In the genomic region with DNA sequence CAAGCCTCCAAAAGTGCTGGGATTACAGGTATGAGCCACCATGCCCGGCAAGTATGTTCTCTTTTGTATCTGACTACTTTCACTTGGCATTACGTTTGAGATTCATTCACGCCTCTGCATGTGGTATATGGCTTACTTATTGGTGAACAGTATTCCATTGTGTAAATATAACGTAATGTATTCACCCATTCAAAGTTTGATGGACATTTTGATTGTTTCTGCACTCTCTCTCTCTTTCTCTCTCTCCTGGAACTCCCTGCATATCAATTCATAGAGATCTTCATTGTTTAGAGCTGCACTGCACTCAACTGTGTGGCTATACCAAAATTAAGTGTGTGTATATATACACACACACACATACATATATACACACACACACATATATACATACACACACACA, we compare ENCODE assay signal across 23 cellular contexts. TPM values are rescaled to one million over a fixed set of nuclear protein-coding genes. Genes with fewer than 3 reads are reported as not detected.
DNase-seq lines count a peak whose midpoint lies in the region; ATAC-seq, FAIRE-seq and TF ChIP-seq lines count a peak whose summit lies in the region.
"Had no signal": no experiment of that assay in that cellular context is flagged by ENCODE, and none has a peak within 500 bp of the region (broad histone marks: within the 10 kb centered on the region; RNA-seq: fewer than 3 reads in every experiment).

No MANE protein-coding gene starts in this region.

- H3K27me3 Mint-ChIP-seq in Caco-2 (ENCODE audit: insufficient read depth, unreplicated experiment) = no peaks in the 10 kb centered on the region
- H3K27me3 Mint-ChIP-seq: B cell; CD4-positive, CD25-positive, alpha-beta regulatory T cell had no signal

- in situ Hi-C loops in GM12878 (cut with MboI) = no loop called here

- no peak overlapping the region for H3K4me3 Mint-ChIP-seq in Caco-2 (ENCODE audit: unreplicated experiment)
- H3K4me3 Mint-ChIP-seq: B cell; CD4-positive, CD25-positive, alpha-beta regulatory T cell; CD8-positive, alpha-beta T cell; GM23338; H9 had no signal

- no peak for ATAC-seq in GM12878
- no peak for ATAC-seq in HG03175 (IDR thresholded peaks at IDR 0.05; ENCODE audit: unreplicated experiment)
- no peak for ATAC-seq in GM21576 (IDR thresholded peaks at IDR 0.05; ENCODE audit: unreplicated experiment)
- ATAC-seq: CD8-positive, alpha-beta T cell; GM23338; HCT116 had no signal

- H3K4me3 ChIP-seq in Caco-2 (ENCODE audit: low read depth, low read length) (no peak overlapping the region), GM12878 (no peak overlapping the region), neural cell (ENCODE audit: low read length) (no peak overlapping the region)
- H3K4me3 ChIP-seq: BLaER1, GM23338 had no signal

- H3K79me2 ChIP-seq in GM12878 (ENCODE audit: control insufficient read depth, insufficient read depth, low read length) (no peaks in the 10 kb centered on the region), neural cell (replicated peaks; ENCODE audit: insufficient read depth, low read length) (no peaks in the 10 kb centered on the region)

- H3K36me3 ChIP-seq in Caco-2 (ENCODE audit: control insufficient read depth, insufficient read depth, low read length) = no peaks in the 10 kb centered on the region
- H3K36me3 ChIP-seq in GM12878 (ENCODE audit: control insufficient read depth in 2 of 2, insufficient read depth in 2 of 2, low read length in 1 of 2) = peaks cover 3 to 17% of the 10 kb centered on the region in 2 experiments
- H3K36me3 ChIP-seq in neural cell (ENCODE audit: insufficient read depth, low read length) = peaks cover 14% of the 10 kb centered on the region

- no peak overlapping the region for H3K27ac ChIP-seq in GM12878 (ENCODE audit: control insufficient read depth, insufficient read depth)
- H3K27ac ChIP-seq in neural cell (ENCODE audit: low read length) = peak overlapping the region; percentile 42
- H3K27ac ChIP-seq: BLaER1, C4-2B had no signal

- peaks cover 58% of the 10 kb centered on the region for H3K36me3 Mint-ChIP-seq in Caco-2 (ENCODE audit: insufficient read depth, unreplicated experiment)

- H3K4me1 ChIP-seq in Caco-2 (0 out of 2 replicates have a peak, but pooled peaks cover 3% of the 10 kb centered on the region), GM12878 (ENCODE audit: control insufficient read depth, insufficient read depth, low read length) (no peaks in the 10 kb centered on the region)
- H3K4me1 ChIP-seq: BLaER1 had no signal

- TSS peak; percentile 18 for BruUV-seq in Caco-2 (replicated peaks; lab: Mats Ljungman, UMichigan)
- BruUV-seq in GM12878 (replicated peaks; lab: Mats Ljungman, UMichigan) = TSS peak; percentile 25

- no peaks in the 10 kb centered on the region for H3K4me1 Mint-ChIP-seq in Caco-2 (ENCODE audit: low read depth, unreplicated experiment)
- H3K4me1 Mint-ChIP-seq: B cell, GM23338, H9 had no signal

- no peaks in the 10 kb centered on the region for H3F3A ChIP-seq in neural cell (ENCODE audit: insufficient read depth, low read length, poor library complexity, severe bottlenecking)

- H3K4me2 ChIP-seq in GM12878 (ENCODE audit: control insufficient read depth, insufficient read depth) (no peak overlapping the region), neural cell (ENCODE audit: low read length) (no peak overlapping the region)
- H3K4me2 ChIP-seq: BLaER1, GM23338 had no signal

- TF ChIP-seq RAD21 in GM12878 (IDR thresholded peaks at IDR 0.05; ENCODE audit: insufficient read depth, low read depth, low read length) (no peak), neural cell (conservative IDR thresholded peaks at IDR 0.05) (no peak)

- no peak for FAIRE-seq in GM12878 (lab: Jason Lieb, UNC)
- FAIRE-seq: D721Med, GM12891, GM18507, GM19239 had no signal

- DNase-seq in Caco-2 = no peak
- DNase-seq in GM12878 (ENCODE audit: low read depth, low spot score) = no peak
- DNase-seq in superior temporal gyrus (ENCODE audit: extremely low spot score) = peak; percentile 33
- no peak for DNase-seq in NCI-H1417 treated with DMSO at 0.1 percent for 48 hours (lab: John Stamatoyannopoulos, UW)
- DNase-seq: CD4-positive, CD25-positive, alpha-beta regulatory T cell; CD8-positive, alpha-beta T cell; DMS 273 treated with DMSO at 0.1 percent for 48 hours; DMS79; EL; GDM1; H9 had no signal

- no peak overlapping the region for H3K9ac ChIP-seq in GM12878 (ENCODE audit: control insufficient read depth, insufficient read depth, low read length)
- H3K9ac ChIP-seq in neural cell (ENCODE audit: low read length) = no peak overlapping the region
- H3K9ac ChIP-seq: BLaER1 had no signal

- H4K20me1 ChIP-seq in GM12878 (ENCODE audit: control insufficient read depth, insufficient read depth) (no peaks in the 10 kb centered on the region), neural cell (ENCODE audit: insufficient read depth) (no peaks in the 10 kb centered on the region)
- H4K20me1 ChIP-seq: BLaER1 had no signal

- no peak overlapping the region for H3K27ac Mint-ChIP-seq in Caco-2 (ENCODE audit: unreplicated experiment)
- H3K27ac Mint-ChIP-seq: B cell; CD4-positive, CD25-positive, alpha-beta regulatory T cell; CD8-positive, alpha-beta T cell; GM23338; H9 had no signal

- H2AFZ ChIP-seq in GM12878 (ENCODE audit: control insufficient read depth, low read depth, low read length) = no peak overlapping the region
- no peak overlapping the region for H2AFZ ChIP-seq in neural cell (ENCODE audit: low read depth, low read length)
- H2AFZ ChIP-seq: GM23338 had no signal

- TF ChIP-seq EP300 in GM12878 (IDR thresholded peaks at IDR 0.05; ENCODE audit: borderline replicate concordance in 1 of 2, control insufficient read depth in 1 of 2, low read depth in 2 of 2, low read length in 2 of 2) = no peak
- TF ChIP-seq EP300 in neural cell (conservative IDR thresholded peaks at IDR 0.05; ENCODE audit: poor library complexity, severe bottlenecking) = peak; percentile 69

- WGBS in GM12878 (ENCODE audit: insufficient coverage, insufficient replicate concordance, low lambda C conversion rate, missing lambda C conversion rate) = 100% methylated on average over 4 of the region's 4 CpGs

- SMC1A ChIA-PET in GM12878 (lab: Charles Lee; ENCODE audit: uncharacterized antibody, unreplicated experiment) = interaction anchor here (0.6 kb wide), 1 partner anchor 161 kb away, joined by 3 read pairs; no protein-coding TSS in a partner anchor

- TF ChIP-seq POLR2A in GM12878 (IDR thresholded peaks at IDR 0.05; ENCODE audit: low read depth, low read length) = no peak

- intact Hi-C loops in Caco-2 (cut with micrococcal nuclease; ENCODE audit: unreplicated experiment) = no loop called here
- intact Hi-C loops in GM12878 (cut with micrococcal nuclease; ENCODE audit: unreplicated experiment) = no loop called here

- no peak for TF ChIP-seq CTCF in Caco-2 (IDR thresholded peaks at IDR 0.05; ENCODE audit: insufficient read depth in 1 of 2, low read depth in 1 of 2, low read length in 1 of 2, severe bottlenecking in 1 of 2, unreplicated experiment in 1 of 2)
- no peak for TF ChIP-seq CTCF in GM12878 (IDR thresholded peaks at IDR 0.05 in 2 of 3, conservative IDR thresholded peaks at IDR 0.05 in 1 of 3; ENCODE audit: control insufficient read depth in 2 of 3, extremely low read depth in 1 of 3, insufficient read depth in 1 of 3, low read depth in 3 of 3, low read length in 3 of 3)
- TF ChIP-seq CTCF in neural cell (IDR thresholded peaks at IDR 0.05; ENCODE audit: poor library complexity, severe bottlenecking) = no peak

- no peaks in the 10 kb centered on the region for H3K27me3 ChIP-seq in Caco-2 (replicated peaks; ENCODE audit: control insufficient read depth, insufficient read depth, low read length)
- no peaks in the 10 kb centered on the region for H3K27me3 ChIP-seq in GM12878 (replicated peaks in 1 of 2; ENCODE audit: control insufficient read depth in 2 of 2, insufficient read depth in 2 of 2, low read length in 1 of 2)
- no peaks in the 10 kb centered on the region for H3K27me3 ChIP-seq in neural cell (ENCODE audit: insufficient read depth, low read depth, low read length)
- H3K27me3 ChIP-seq: BLaER1 had no signal

- RAD21 ChIA-PET in GM12878 (lab: Charles Lee; ENCODE audit: unreplicated experiment) = no interaction called here

- H3K9me3 Mint-ChIP-seq in Caco-2 (ENCODE audit: unreplicated experiment) = no peaks in the 10 kb centered on the region
- H3K9me3 Mint-ChIP-seq: CD8-positive, alpha-beta T cell; GM23338; H9 had no signal

- POLR2A ChIA-PET in Caco-2 (lab: Charles Lee) = no interaction called here
- POLR2A ChIA-PET in GM12878 (lab: Charles Lee) = no interaction called here

- CTCF ChIA-PET in Caco-2 (lab: Charles Lee) = no interaction called here
- CTCF ChIA-PET in GM12878 (lab: Yijun Ruan, JAX) = no interaction called here

- no peaks in the 10 kb centered on the region for H3K9me3 ChIP-seq in Caco-2
- no peaks in the 10 kb centered on the region; the same call in 2 of the 3 replicates for H3K9me3 ChIP-seq in GM12878 (replicated peaks; ENCODE audit: control insufficient read depth, insufficient read depth, low read length)
- no peaks in the 10 kb centered on the region for H3K9me3 ChIP-seq in neural cell (ENCODE audit: low read length)
- H3K9me3 ChIP-seq: BLaER1 had no signal

- H3K9me2 ChIP-seq in neural cell (ENCODE audit: insufficient read depth, low read length) = no peaks in the 10 kb centered on the region

RNA-seq across cellular contexts. Expression of gene SPPL2A, which starts 30.4 kb away (rescaled TPM):
- total RNA-seq in Caco-2 (2022) = 131 and 141 TPM in 2 replicates
- total RNA-seq in GM12878 (2013; cell fraction: nucleolus; rRNA removed) = 137 and 148 TPM in 2 replicates
- total RNA-seq in GM12878 (2014; rRNA removed) = 39.4 and 48.7 TPM in 2 replicates
- total RNA-seq in GM12878 (2014; rRNA removed; fragmentation: Illumina TruSeq; extraction: Trizol) = 36.5 and 41.8 TPM in 2 replicates
- total RNA-seq in GM12878 (2021) = 62.0 and 63.1 TPM in 2 replicates
- 19.2 TPM for polyA plus RNA-seq in GM12878 (2011; ENCODE audit: low read depth)
- 80.6 and 104 TPM in 2 replicates for polyA plus RNA-seq in GM12878 (2011; rRNA removed)
- polyA plus RNA-seq in GM12878 (2011; cell fraction: cytosol; rRNA removed) = 31.3 and 34.5 TPM in 2 replicates
- 73.4 and 81.7 TPM in 2 replicates for polyA plus RNA-seq in GM12878 (2011; cell fraction: nucleus; rRNA removed)
- 30.9 and 39.0 TPM in 2 replicates for polyA plus RNA-seq in GM12878 (2012)
- 43.5 and 55.1 TPM in 2 replicates for polyA plus RNA-seq in GM12878 (2014; fragmentation: Illumina TruSeq; extraction: Trizol)
- 10 to 100 TPM; 11.3 to 24.2 TPM for polyA plus RNA-seq in GM12878 (2014; fragmentation: Nextera tagmentation; extraction: Ambion mirVana)
- polyA plus RNA-seq in GM12878 (2014; rRNA removed) = 41.4 and 44.4 TPM in 2 replicates
- polyA plus RNA-seq in GM12878 (2016; fragmentation: Nextera tagmentation; extraction: Ambion mirVana) = 10 to 100 TPM; 76.7 to 83.8 TPM
- 45.0 and 74.4 TPM in 2 replicates for polyA minus RNA-seq in GM12878 (2011; rRNA and poly(A)+ RNA removed)
- 13.8 and 25.3 TPM in 2 replicates for polyA minus RNA-seq in GM12878 (2011; cell fraction: cytosol; rRNA and poly(A)+ RNA removed)
- 17.7 and 24.5 TPM in 2 replicates for polyA minus RNA-seq in GM12878 (2011; cell fraction: nucleus; rRNA and poly(A)+ RNA removed)
- 29.9 and 34.0 TPM in 2 replicates for polyA plus RNA-seq in neural cell
- 25.1 and 50.6 TPM in 2 replicates for polyA minus RNA-seq in neural cell

RNA-seq across cellular contexts. Expression of gene TRPM7, which starts 48.6 kb away (rescaled TPM):
- total RNA-seq in Caco-2 (2022) (70.9 and 73.4 TPM in 2 replicates), GM12878 (2014; rRNA removed) (32.0 and 38.6 TPM in 2 replicates), GM12878 (2014; rRNA removed; fragmentation: Illumina TruSeq; extraction: Trizol) (49.7 and 51.8 TPM in 2 replicates), GM12878 (2021) (25.0 and 25.8 TPM in 2 replicates)
- total RNA-seq in GM12878 (2013; cell fraction: nucleolus; rRNA removed) = 394 and 410 TPM in 2 replicates
- polyA plus RNA-seq in GM12878 (2011; ENCODE audit: low read depth) = 9.7 TPM
- polyA plus RNA-seq in GM12878 (2011; rRNA removed) (39.5 and 65.3 TPM in 2 replicates), GM12878 (2014; fragmentation: Illumina TruSeq; extraction: Trizol) (24.8 and 37.8 TPM in 2 replicates), GM12878 (2014; fragmentation: Nextera tagmentation; extraction: Ambion mirVana) (1 to 10 TPM; 4.5 to 9.9 TPM), GM12878 (2014; rRNA removed) (16.8 and 20.2 TPM in 2 replicates), GM12878 (2016; fragmentation: Nextera tagmentation; extraction: Ambion mirVana) (10 to 100 TPM; 16.0 to 17.7 TPM), neural cell (30.7 and 35.3 TPM in 2 replicates)
- 10.6 and 11.6 TPM in 2 replicates for polyA plus RNA-seq in GM12878 (2011; cell fraction: cytosol; rRNA removed)
- polyA plus RNA-seq in GM12878 (2011; cell fraction: nucleus; rRNA removed) = 35.4 and 40.9 TPM in 2 replicates
- polyA plus RNA-seq in GM12878 (2012) = 20.2 and 22.7 TPM in 2 replicates
- 51.2 and 72.4 TPM in 2 replicates for polyA minus RNA-seq in GM12878 (2011; rRNA and poly(A)+ RNA removed)
- polyA minus RNA-seq in GM12878 (2011; cell fraction: cytosol; rRNA and poly(A)+ RNA removed) = 20.7 and 30.9 TPM in 2 replicates
- polyA minus RNA-seq in GM12878 (2011; cell fraction: nucleus; rRNA and poly(A)+ RNA removed) = 65.5 and 98.4 TPM in 2 replicates
- 62.3 and 74.9 TPM in 2 replicates for polyA minus RNA-seq in neural cell
